Comparison of ENCODE assay signal across 16 cellular contexts in the genomic region with DNA sequence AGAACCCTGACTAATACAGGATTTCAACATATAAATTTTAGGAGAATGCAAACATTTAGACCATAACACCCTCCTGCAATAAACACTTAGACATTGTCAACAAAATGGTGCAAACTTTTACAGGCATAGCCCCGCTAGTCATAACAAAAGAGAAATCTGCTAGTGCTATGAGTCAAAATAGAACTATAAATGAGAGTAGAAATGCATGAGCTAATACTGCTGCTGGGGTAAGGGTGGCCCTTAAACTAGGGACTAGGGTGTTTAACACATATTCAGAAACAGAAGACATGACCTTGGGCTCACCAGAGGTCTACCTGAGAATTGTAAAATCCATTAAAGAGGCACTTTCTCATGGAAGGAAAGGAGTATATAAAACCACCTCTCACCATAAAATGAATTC.
DNase-seq lines count a peak whose midpoint lies in the region; ATAC-seq and TF ChIP-seq lines count a peak whose summit lies in the region.
"Had no signal": no experiment of that assay in that cellular context is flagged by ENCODE, and none has a peak within 500 bp of the region (broad histone marks: within the 10 kb centered on the region; RNA-seq: fewer than 3 reads in every experiment).

No MANE protein-coding gene starts in this region.

- TF ChIP-seq POLR2A in tibial nerve (IDR thresholded peaks at IDR 0.05) (no peak), suprapubic skin (IDR thresholded peaks at IDR 0.05) (no peak)

- H3K4me3 ChIP-seq in fibroblast of villous mesenchyme (ENCODE audit: low read depth, low read length) (no peak overlapping the region), tibial nerve (no peak overlapping the region), suprapubic skin (no peak overlapping the region)
- no peak overlapping the region for H3K4me3 ChIP-seq in CD4-positive, alpha-beta memory T cell (ENCODE audit: low read length in 2 of 2)
- H3K4me3 ChIP-seq: esophagus squamous epithelium had no signal

- peak; percentile 90 for ATAC-seq in GM18907 (IDR thresholded peaks at IDR 0.05; ENCODE audit: unreplicated experiment)
- ATAC-seq in GM21576 (IDR thresholded peaks at IDR 0.05; ENCODE audit: unreplicated experiment) = peak; percentile 88
- peak; percentile 97 for ATAC-seq in HG03060 (IDR thresholded peaks at IDR 0.05; ENCODE audit: low read depth, unreplicated experiment)
- ATAC-seq: HepG2 had no signal

- H3K9me3 ChIP-seq in CD4-positive, alpha-beta memory T cell (ENCODE audit: control insufficient read depth in 1 of 2, low read length in 2 of 2) = no peaks in the 10 kb centered on the region
- no peaks in the 10 kb centered on the region for H3K9me3 ChIP-seq in tibial nerve
- H3K9me3 ChIP-seq in suprapubic skin = no peaks in the 10 kb centered on the region
- H3K9me3 ChIP-seq: esophagus squamous epithelium, neutrophil had no signal

- no peak overlapping the region for H3K4me3 Mint-ChIP-seq in CD4-positive, alpha-beta memory T cell
- H3K4me3 Mint-ChIP-seq: activated CD4-positive, alpha-beta memory T cell treated with anti-CD3 and anti-CD28 coated beads for 36 hours; activated naive CD4-positive, alpha-beta T cell treated with anti-CD3 and anti-CD28 coated beads, Interleukin-2, amount 50 U/mL, for 24 hours had no signal

- no peak overlapping the region for H3K27ac ChIP-seq in CD4-positive, alpha-beta memory T cell (ENCODE audit: low read depth, low read length)
- H3K27ac ChIP-seq in tibial nerve = no peak overlapping the region
- no peak overlapping the region for H3K27ac ChIP-seq in suprapubic skin
- no peak overlapping the region for H3K27ac ChIP-seq in caudate nucleus (ENCODE audit: low read depth, low read length)
- H3K27ac ChIP-seq: esophagus squamous epithelium, neutrophil had no signal

- no peaks in the 10 kb centered on the region for H3K4me1 ChIP-seq in CD4-positive, alpha-beta memory T cell (ENCODE audit: insufficient read depth, low read length)
- H3K4me1 ChIP-seq in tibial nerve (no peaks in the 10 kb centered on the region), suprapubic skin (no peaks in the 10 kb centered on the region)
- H3K4me1 ChIP-seq: esophagus squamous epithelium had no signal

- H3K27me3 ChIP-seq in CD4-positive, alpha-beta memory T cell (ENCODE audit: insufficient read depth, low read length) = no peaks in the 10 kb centered on the region
- H3K27me3 ChIP-seq in tibial nerve (no peaks in the 10 kb centered on the region), suprapubic skin (no peaks in the 10 kb centered on the region)
- H3K27me3 ChIP-seq: neutrophil had no signal

- CTCF ChIA-PET in CD4-positive, alpha-beta memory T cell (lab: Charles Lee; ENCODE audit: partially characterized antibody) = no interaction called here

- H3K9me3 Mint-ChIP-seq in CD4-positive, alpha-beta memory T cell = peaks cover 0 to 8% (median 0%) of the 10 kb centered on the region in 8 donors
- H3K9me3 Mint-ChIP-seq: activated CD4-positive, alpha-beta memory T cell treated with anti-CD3 and anti-CD28 coated beads for 36 hours; activated naive CD4-positive, alpha-beta T cell treated with anti-CD3 and anti-CD28 coated beads, Interleukin-2, amount 50 U/mL, for 24 hours had no signal

- intact Hi-C loops in CD4-positive, alpha-beta memory T cell (cut with micrococcal nuclease) = no loop called here

- TF ChIP-seq EP300 in tibial nerve (IDR thresholded peaks at IDR 0.05) (no peak), suprapubic skin (IDR thresholded peaks at IDR 0.05) (no peak)

- DNase-seq in fibroblast of villous mesenchyme (ENCODE audit: low read depth) (peak; percentile 11), tibial nerve (ENCODE audit: low spot score in 2 of 2) (no peak), suprapubic skin (ENCODE audit: low spot score in 2 of 2) (no peak), caudate nucleus (lab: John Stamatoyannopoulos, UW) (no peak)
- no peak for DNase-seq in CD4-positive, alpha-beta memory T cell
- DNase-seq: activated CD4-positive, alpha-beta memory T cell treated with anti-CD3 and anti-CD28 coated beads for 36 hours; esophagus squamous epithelium; H7; NCI-H1092 treated with DMSO at 0.1 percent for 48 hours; trophoblast cell had no signal

- H3K27me3 Mint-ChIP-seq in CD4-positive, alpha-beta memory T cell = peaks cover 0 to 5% of the 10 kb centered on the region in 2 donors

- peaks cover 0 to 4% (median 0%) of the 10 kb centered on the region in 4 donors for H3K4me1 Mint-ChIP-seq in CD4-positive, alpha-beta memory T cell

- H3K27ac Mint-ChIP-seq in CD4-positive, alpha-beta memory T cell = no peak overlapping the region
- H3K27ac Mint-ChIP-seq: activated CD4-positive, alpha-beta memory T cell treated with anti-CD3 and anti-CD28 coated beads for 36 hours; activated naive CD4-positive, alpha-beta T cell treated with anti-CD3 and anti-CD28 coated beads, Interleukin-2, amount 50 U/mL, for 24 hours had no signal

- no peaks in the 10 kb centered on the region for H3K36me3 Mint-ChIP-seq in CD4-positive, alpha-beta memory T cell
- H3K36me3 Mint-ChIP-seq: activated CD4-positive, alpha-beta memory T cell treated with anti-CD3 and anti-CD28 coated beads for 36 hours; activated naive CD4-positive, alpha-beta T cell treated with anti-CD3 and anti-CD28 coated beads, Interleukin-2, amount 50 U/mL, for 24 hours had no signal

- H3K36me3 ChIP-seq in CD4-positive, alpha-beta memory T cell (ENCODE audit: insufficient read depth, low read length) = no peaks in the 10 kb centered on the region
- H3K36me3 ChIP-seq in tibial nerve (no peaks in the 10 kb centered on the region), suprapubic skin (no peaks in the 10 kb centered on the region)
- H3K36me3 ChIP-seq: esophagus squamous epithelium, neutrophil had no signal

- no peak for TF ChIP-seq CTCF in fibroblast of villous mesenchyme (IDR thresholded peaks at IDR 0.05; ENCODE audit: insufficient read depth, low read depth, low read length)
- TF ChIP-seq CTCF in tibial nerve (IDR thresholded peaks at IDR 0.05) = no peak
- TF ChIP-seq CTCF in suprapubic skin (IDR thresholded peaks at IDR 0.05) = no peak

- POLR2A ChIA-PET in CD4-positive, alpha-beta memory T cell (lab: Charles Lee; ENCODE audit: partially characterized antibody) = no interaction called here

- WGBS in tibial nerve, 2 donors = 76 to 95% methylated on average over 1 of the region's 1 CpG
- WGBS in suprapubic skin = 93% methylated on average over 1 of the region's 1 CpG
